Comparison of ENCODE assay signal across 9 cellular contexts in the genomic region with DNA sequence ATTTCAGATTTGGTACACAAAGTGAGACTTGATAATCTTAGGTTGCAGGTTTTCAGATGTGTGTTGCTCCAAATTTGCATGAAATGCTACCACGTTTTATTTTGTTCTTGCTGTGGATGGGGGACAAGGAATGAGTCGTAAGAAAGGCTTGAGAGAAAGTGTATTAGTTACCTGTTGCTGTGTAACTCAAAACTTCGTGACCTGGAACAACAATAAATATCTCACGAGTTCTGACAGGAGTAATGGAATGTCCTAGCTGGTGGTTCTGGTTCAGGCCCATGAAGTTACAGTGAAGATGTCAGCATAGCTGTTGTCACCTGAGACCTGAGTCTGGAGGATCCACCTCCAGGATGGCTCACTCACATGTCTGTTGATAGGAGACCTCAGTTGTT. TPM values are rescaled to one million over a fixed set of nuclear protein-coding genes. Genes with fewer than 3 reads are reported as not detected.
DNase-seq lines count a peak whose midpoint lies in the region; FAIRE-seq lines count a peak whose summit lies in the region.
"Had no signal": no experiment of that assay in that cellular context is flagged by ENCODE, and none has a peak within 500 bp of the region (broad histone marks: within the 10 kb centered on the region; RNA-seq: fewer than 3 reads in every experiment).

No MANE protein-coding gene starts in this region.

- CTCF ChIA-PET in activated CD4-positive, alpha-beta T cell treated with anti-CD3 and anti-CD28 coated beads, Interleukin-2, amount 10 ng/mL, durations not matched to agents 7 days and 5 days (lab: Charles Lee), result no interaction called here

- intact Hi-C loops in activated T-helper 1 cell treated with anti-CD3 and anti-CD28 coated beads, Interleukin-12 subunit alpha, Interleukin-12 subunit beta, Interleukin-2, Interleukin-4 antibody, amounts not matched to agents 30 ng/mL and 10 ng/mL and 1 ng/mL, durations not matched to agents 14 hours and 24 hours and 36 hours (cut with micrococcal nuclease), result loop anchor here (5.0 kb wide), 1 partner anchor 67 kb away; no protein-coding TSS in a partner anchor

- peaks cover 13% of the 10 kb centered on the region for H3K9me3 Mint-ChIP-seq in activated CD4-positive, alpha-beta T cell treated with anti-CD3 and anti-CD28 coated beads, Interleukin-2, amount 10 ng/mL, durations not matched to agents 7 days and 5 days
- H3K9me3 Mint-ChIP-seq in activated T-helper 1 cell treated with anti-CD3 and anti-CD28 coated beads, Interleukin-12 subunit alpha, Interleukin-12 subunit beta, Interleukin-2, Interleukin-4 antibody, amounts not matched to agents 30 ng/mL and 10 ng/mL and 1 ng/mL, durations not matched to agents 14 hours and 24 hours and 36 hours, result peaks cover 20% of the 10 kb centered on the region

- H3K9ac ChIP-seq in iPS-20b (ENCODE audit: low read depth, low read length) (peak overlapping the region; percentile 99), stomach smooth muscle (ENCODE audit: low read length in 2 of 2) (no peak overlapping the region)

- H3K27me3 ChIP-seq in iPS-20b (ENCODE audit: insufficient read depth, low read length), result no peaks in the 10 kb centered on the region
- no peaks in the 10 kb centered on the region for H3K27me3 ChIP-seq in stomach smooth muscle (ENCODE audit: control insufficient read depth in 1 of 2, insufficient read depth in 2 of 2, low read length in 2 of 2)

- H3K9me3 ChIP-seq in iPS-20b (ENCODE audit: insufficient read depth, low read depth, low read length) (no peaks in the 10 kb centered on the region), stomach smooth muscle (ENCODE audit: control insufficient read depth in 2 of 2, low read length in 2 of 2) (peaks cover 0 to 12% of the 10 kb centered on the region in 2 donors)

- POLR2A ChIA-PET in activated CD4-positive, alpha-beta T cell treated with anti-CD3 and anti-CD28 coated beads, Interleukin-2, amount 10 ng/mL, durations not matched to agents 7 days and 5 days (lab: Charles Lee), result interaction anchor here (0.6 kb wide), 1 partner anchor 47 kb away, joined by 5 read pairs; a partner anchor contains a TSS

- no peaks in the 10 kb centered on the region for H3K27me3 Mint-ChIP-seq in activated CD4-positive, alpha-beta T cell treated with anti-CD3 and anti-CD28 coated beads, Interleukin-2, amount 10 ng/mL, durations not matched to agents 7 days and 5 days
- no peaks in the 10 kb centered on the region for H3K27me3 Mint-ChIP-seq in activated T-helper 1 cell treated with anti-CD3 and anti-CD28 coated beads, Interleukin-12 subunit alpha, Interleukin-12 subunit beta, Interleukin-2, Interleukin-4 antibody, amounts not matched to agents 30 ng/mL and 10 ng/mL and 1 ng/mL, durations not matched to agents 14 hours and 24 hours and 36 hours (ENCODE audit: insufficient read depth)

- peak overlapping the region; percentile 95 for H3K27ac Mint-ChIP-seq in activated CD4-positive, alpha-beta T cell treated with anti-CD3 and anti-CD28 coated beads, Interleukin-2, amount 10 ng/mL, durations not matched to agents 7 days and 5 days
- H3K27ac Mint-ChIP-seq in activated T-helper 1 cell treated with anti-CD3 and anti-CD28 coated beads, Interleukin-12 subunit alpha, Interleukin-12 subunit beta, Interleukin-2, Interleukin-4 antibody, amounts not matched to agents 30 ng/mL and 10 ng/mL and 1 ng/mL, durations not matched to agents 14 hours and 24 hours and 36 hours, result peak overlapping the region; percentile 3

- H3K36me3 Mint-ChIP-seq in activated CD4-positive, alpha-beta T cell treated with anti-CD3 and anti-CD28 coated beads, Interleukin-2, amount 10 ng/mL, durations not matched to agents 7 days and 5 days (ENCODE audit: low read depth), result peaks cover 47% of the 10 kb centered on the region
- H3K36me3 Mint-ChIP-seq in activated T-helper 1 cell treated with anti-CD3 and anti-CD28 coated beads, Interleukin-12 subunit alpha, Interleukin-12 subunit beta, Interleukin-2, Interleukin-4 antibody, amounts not matched to agents 30 ng/mL and 10 ng/mL and 1 ng/mL, durations not matched to agents 14 hours and 24 hours and 36 hours (ENCODE audit: low read depth), result peaks cover 50% of the 10 kb centered on the region

- H3K27ac ChIP-seq in iPS-20b (ENCODE audit: low read length), result no peak overlapping the region
- H3K27ac ChIP-seq in stomach smooth muscle (ENCODE audit: low read length), result no peak overlapping the region

- H3K4me3 ChIP-seq in iPS-20b (ENCODE audit: low read length) (peak overlapping the region; percentile 75), stomach smooth muscle (ENCODE audit: low read length in 2 of 2) (peak overlapping the region; percentile 97 to 98)

- H3K4me1 ChIP-seq in iPS-20b (ENCODE audit: insufficient read depth, low read length), result peaks cover 5% of the 10 kb centered on the region
- H3K4me1 ChIP-seq in stomach smooth muscle (ENCODE audit: control insufficient read depth, insufficient read depth, low read length), result peaks cover 21% of the 10 kb centered on the region

- no peak for FAIRE-seq in frontal cortex (lab: Jason Lieb, UNC)

- H3K4me3 Mint-ChIP-seq in activated CD4-positive, alpha-beta T cell treated with anti-CD3 and anti-CD28 coated beads, Interleukin-2, amount 10 ng/mL, durations not matched to agents 7 days and 5 days, result peak overlapping the region; percentile 91
- peak overlapping the region; percentile 92 for H3K4me3 Mint-ChIP-seq in activated T-helper 1 cell treated with anti-CD3 and anti-CD28 coated beads, Interleukin-12 subunit alpha, Interleukin-12 subunit beta, Interleukin-2, Interleukin-4 antibody, amounts not matched to agents 30 ng/mL and 10 ng/mL and 1 ng/mL, durations not matched to agents 14 hours and 24 hours and 36 hours

- H3K4me1 Mint-ChIP-seq in activated CD4-positive, alpha-beta T cell treated with anti-CD3 and anti-CD28 coated beads, Interleukin-2, amount 10 ng/mL, durations not matched to agents 7 days and 5 days, result peaks cover 36% of the 10 kb centered on the region
- peaks cover 23% of the 10 kb centered on the region for H3K4me1 Mint-ChIP-seq in activated T-helper 1 cell treated with anti-CD3 and anti-CD28 coated beads, Interleukin-12 subunit alpha, Interleukin-12 subunit beta, Interleukin-2, Interleukin-4 antibody, amounts not matched to agents 30 ng/mL and 10 ng/mL and 1 ng/mL, durations not matched to agents 14 hours and 24 hours and 36 hours (ENCODE audit: low read depth)

- H3K36me3 ChIP-seq in iPS-20b (ENCODE audit: insufficient read depth, low read depth, low read length), result peaks cover 38% of the 10 kb centered on the region
- H3K36me3 ChIP-seq in stomach smooth muscle (ENCODE audit: control insufficient read depth in 2 of 2, insufficient read depth in 2 of 2, low read length in 2 of 2), result peaks cover 0 to 10% of the 10 kb centered on the region in 2 donors

- DNase-seq in activated CD4-positive, alpha-beta T cell treated with anti-CD3 and anti-CD28 coated beads, Interleukin-2, amount 10 ng/mL, durations not matched to agents 7 days and 5 days, result no peak
- DNase-seq in activated CD4-positive, alpha-beta T cell treated with anti-CD3 and anti-CD28 coated beads for 4 hours, result no peak
- DNase-seq in activated T-helper 1 cell treated with anti-CD3 and anti-CD28 coated beads, Interleukin-12 subunit alpha, Interleukin-12 subunit beta, Interleukin-2, Interleukin-4 antibody, amounts not matched to agents 30 ng/mL and 10 ng/mL and 1 ng/mL, durations not matched to agents 14 hours and 24 hours and 36 hours (ENCODE audit: low spot score), result no peak
- no peak for DNase-seq in medulla oblongata (ENCODE audit: extremely low spot score)
- DNase-seq in frontal cortex (ENCODE audit: low spot score in 2 of 2), result no peak
- no peak for DNase-seq in SIG-M5 treated with dmso at 0.1 percent for 504 hours (lab: John Stamatoyannopoulos, UW; ENCODE audit: unreplicated experiment)
- DNase-seq: NCI-H2107 had no signal

RNA-seq across cellular contexts. Expression of a gene that starts 1.2 kb away (rescaled TPM):
- total RNA-seq in activated CD4-positive, alpha-beta T cell treated with anti-CD3 and anti-CD28 coated beads, Interleukin-2, amount 10 ng/mL, durations not matched to agents 7 days and 5 days, result 1 to 10 TPM; 5.1 to 5.4 TPM
- 4.0 and 4.4 TPM in 2 replicates for total RNA-seq in activated T-helper 1 cell treated with anti-CD3 and anti-CD28 coated beads, Interleukin-12 subunit alpha, Interleukin-12 subunit beta, Interleukin-2, Interleukin-4 antibody, amounts not matched to agents 30 ng/mL and 10 ng/mL and 1 ng/mL, durations not matched to agents 14 hours and 24 hours and 36 hours
- 14.3 TPM for total RNA-seq in frontal cortex

RNA-seq across cellular contexts. Expression of a gene that starts 25.3 kb away (rescaled TPM):
- total RNA-seq in activated CD4-positive, alpha-beta T cell treated with anti-CD3 and anti-CD28 coated beads, Interleukin-2, amount 10 ng/mL, durations not matched to agents 7 days and 5 days, result 10 to 100 TPM; 57.0 to 59.5 TPM
- 87.1 and 96.7 TPM in 2 replicates for total RNA-seq in activated T-helper 1 cell treated with anti-CD3 and anti-CD28 coated beads, Interleukin-12 subunit alpha, Interleukin-12 subunit beta, Interleukin-2, Interleukin-4 antibody, amounts not matched to agents 30 ng/mL and 10 ng/mL and 1 ng/mL, durations not matched to agents 14 hours and 24 hours and 36 hours
- 22.4 TPM for total RNA-seq in frontal cortex

RNA-seq across cellular contexts. Expression of a gene that starts 46.9 kb away (rescaled TPM):
- 1 to 10 TPM; 4.3 to 5.0 TPM for total RNA-seq in activated CD4-positive, alpha-beta T cell treated with anti-CD3 and anti-CD28 coated beads, Interleukin-2, amount 10 ng/mL, durations not matched to agents 7 days and 5 days
- total RNA-seq in activated T-helper 1 cell treated with anti-CD3 and anti-CD28 coated beads, Interleukin-12 subunit alpha, Interleukin-12 subunit beta, Interleukin-2, Interleukin-4 antibody, amounts not matched to agents 30 ng/mL and 10 ng/mL and 1 ng/mL, durations not matched to agents 14 hours and 24 hours and 36 hours, result 4.7 and 4.8 TPM in 2 replicates
- total RNA-seq in frontal cortex, result 2.0 TPM

RNA-seq across cellular contexts. Expression of a gene that starts 51.2 kb away (rescaled TPM):
- 10 to 100 TPM; 33.5 to 34.6 TPM for total RNA-seq in activated CD4-positive, alpha-beta T cell treated with anti-CD3 and anti-CD28 coated beads, Interleukin-2, amount 10 ng/mL, durations not matched to agents 7 days and 5 days
- total RNA-seq in activated T-helper 1 cell treated with anti-CD3 and anti-CD28 coated beads, Interleukin-12 subunit alpha, Interleukin-12 subunit beta, Interleukin-2, Interleukin-4 antibody, amounts not matched to agents 30 ng/mL and 10 ng/mL and 1 ng/mL, durations not matched to agents 14 hours and 24 hours and 36 hours, result 51.8 and 56.1 TPM in 2 replicates
- total RNA-seq in frontal cortex, result 72.2 TPM
